18 cellular contexts compared by ENCODE assay signal in genomic region chr7:12303507-12303906, GRCh38.
DNase-seq lines count a peak whose midpoint lies in the region.
"Had no signal": no experiment of that assay in that cellular context is flagged by ENCODE, and none has a peak within 500 bp of the region (broad histone marks: within the 10 kb centered on the region; RNA-seq: fewer than 3 reads in every experiment).

No MANE protein-coding gene starts in this region.

- H2BK12ac ChIP-seq in mesenchymal stem cell (ENCODE audit: low read length in 2 of 2), result no peak overlapping the region

- no peak overlapping the region for H2AFZ ChIP-seq in mesenchymal stem cell (ENCODE audit: low read depth, low read length)

- H3K18ac ChIP-seq in mesenchymal stem cell (ENCODE audit: low read depth in 1 of 2, low read length in 2 of 2), result no peak overlapping the region

- H2BK5ac ChIP-seq in mesenchymal stem cell (ENCODE audit: low read depth, low read length, poor library complexity, severe bottlenecking), result no peak overlapping the region

- H2BK120ac ChIP-seq in mesenchymal stem cell (ENCODE audit: low read depth, low read length), result no peak overlapping the region

- no peak overlapping the region for H3K4ac ChIP-seq in mesenchymal stem cell (ENCODE audit: low read depth in 1 of 2, low read length in 2 of 2)

- no peak overlapping the region for H2AK5ac ChIP-seq in mesenchymal stem cell (ENCODE audit: low read length, severe bottlenecking)

- no peak overlapping the region for H4K91ac ChIP-seq in mesenchymal stem cell (ENCODE audit: low read length)

- no peaks in the 10 kb centered on the region for H3K9me3 ChIP-seq in mesenchymal stem cell (ENCODE audit: control insufficient read depth, low read length)

- no peaks in the 10 kb centered on the region for H3K36me3 ChIP-seq in mesenchymal stem cell (ENCODE audit: control insufficient read depth in 1 of 2, insufficient read depth in 2 of 2, low read depth in 1 of 2, low read length in 2 of 2)
- H3K36me3 ChIP-seq: tibial artery had no signal

- no peak overlapping the region for H2BK15ac ChIP-seq in mesenchymal stem cell (ENCODE audit: low read depth, poor library complexity, severe bottlenecking)

- H3K9ac ChIP-seq in mesenchymal stem cell (ENCODE audit: low read length), result no peak overlapping the region

- H3K4me3 ChIP-seq in mesenchymal stem cell (ENCODE audit: insufficient read depth in 1 of 2, low read depth in 1 of 2, low read length in 2 of 2), result peak overlapping the region in 1 of 2 experiments; percentile 17
- H3K4me3 ChIP-seq: tibial artery had no signal

- no peaks in the 10 kb centered on the region for H3K79me1 ChIP-seq in mesenchymal stem cell (replicated peaks; ENCODE audit: low read length, poor library complexity, severe bottlenecking)

- H3K14ac ChIP-seq in mesenchymal stem cell (ENCODE audit: low read length in 2 of 2), result no peak overlapping the region

- no peak overlapping the region for H3K4me2 ChIP-seq in mesenchymal stem cell (ENCODE audit: low read length, poor library complexity, severe bottlenecking)

- DNase-seq in DMS153 (lab: John Stamatoyannopoulos, UW), result peak; percentile 12
- DNase-seq in DMS153 treated with DMSO at 0.1 percent for 48 hours (lab: John Stamatoyannopoulos, UW; ENCODE audit: unreplicated experiment), result no peak
- DNase-seq in HT1080 (ENCODE audit: low read depth), result peak; percentile 47
- peak; percentile 95 for DNase-seq in NCI-H69 (lab: John Stamatoyannopoulos, UW)
- no peak for DNase-seq in epithelial cell of prostate (ENCODE audit: low read depth, low spot score)
- DNase-seq in NCI-H2196 treated with DMSO at 0.1 percent for 48 hours (lab: John Stamatoyannopoulos, UW; ENCODE audit: unreplicated experiment), result no peak
- no peak for DNase-seq in HuH-7.5 (ENCODE audit: low spot score)
- DNase-seq in mesenchymal stem cell, result no peak
- DNase-seq: 8988T; activated CD4-positive, alpha-beta T cell treated with anti-CD3 and anti-CD28 coated beads for 48 hours; activated naive CD4-positive, alpha-beta T cell treated with anti-CD3 and anti-CD28 coated beads, Interleukin-2, amount 10 ng/mL, durations not matched to agents 7 days and 5 days; EL; GOT3; IMR-90; NCI-H1694; NK-92 treated with Interleukin-12 subunit alpha and Interleukin-12 subunit beta, amount 100 ng/mL, for 24 hours; stimulated activated CD4-positive, alpha-beta T cell treated with anti-CD3 and anti-CD28 coated beads, Interleukin-4, amount 100 ng/mL, for 4 hours; tibial artery had no signal

- H3K4me1 ChIP-seq in mesenchymal stem cell (ENCODE audit: control insufficient read depth, insufficient read depth, low read depth, low read length), result no peaks in the 10 kb centered on the region
- H3K4me1 ChIP-seq: tibial artery had no signal

- H3K27ac ChIP-seq in epithelial cell of prostate (peak overlapping the region; percentile 51), mesenchymal stem cell (ENCODE audit: low read length, poor library complexity, severe bottlenecking) (no peak overlapping the region)
- H3K27ac ChIP-seq: tibial artery had no signal

- no peaks in the 10 kb centered on the region for H3K27me3 ChIP-seq in mesenchymal stem cell (ENCODE audit: control insufficient read depth in 1 of 2, insufficient read depth in 1 of 2, low read length in 2 of 2)
- H3K27me3 ChIP-seq: tibial artery had no signal

- H4K8ac ChIP-seq in mesenchymal stem cell (ENCODE audit: low read length), result no peak overlapping the region

- no peak overlapping the region for H3K23ac ChIP-seq in mesenchymal stem cell (ENCODE audit: low read length in 2 of 2)

- WGBS in mesenchymal stem cell, result 50% methylated on average over 4 of the region's 4 CpGs

Comparison
In these comparisons a context has a peak if more than half of its experiments do, and no peak if none do; other contexts are left out.
1. DNase-seq: peak in DMS153 (single experiment), HT1080 (single experiment) and NCI-H69 (single experiment); none in DMS153 treated with DMSO at 0.1 percent for 48 hours (single experiment), epithelial cell of prostate (single experiment), NCI-H2196 treated with DMSO at 0.1 percent for 48 hours (single experiment), HuH-7.5 (single experiment) and mesenchymal stem cell (single experiment).